ENCODE assay signal across 8 cellular contexts in the genomic region with DNA sequence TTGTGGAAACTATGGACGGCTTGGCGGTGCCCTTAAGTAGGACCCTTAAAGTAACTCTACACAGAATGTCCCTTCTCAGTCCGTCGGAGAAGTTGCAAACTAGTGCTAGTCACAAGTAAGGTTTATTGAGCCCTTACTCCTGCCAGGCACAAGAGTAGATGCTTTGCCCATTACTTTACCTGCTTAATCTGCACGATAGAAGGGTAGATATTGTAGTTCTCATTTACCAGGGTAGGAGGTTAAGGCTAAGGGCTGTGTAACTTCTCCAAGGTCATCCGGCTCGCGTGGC. TPM values are rescaled to one million over a fixed set of nuclear protein-coding genes. Genes with fewer than 3 reads are reported as not detected.
DNase-seq lines count a peak whose midpoint lies in the region; ATAC-seq and TF ChIP-seq lines count a peak whose summit lies in the region.

No MANE protein-coding gene starts in this region.

- H3K9me2 ChIP-seq in SK-N-SH, result no peaks in the 10 kb centered on the region

- H3K4me1 ChIP-seq in SK-N-SH (ENCODE audit: control insufficient read depth in 1 of 2, insufficient read depth in 2 of 2, low read depth in 1 of 2, low read length in 1 of 2), result peaks cover 0 to 8% of the 10 kb centered on the region in 2 experiments; a peak in 1 of 4 replicates

- no peak for TF ChIP-seq EP300 in SK-N-SH (IDR thresholded peaks at IDR 0.05; ENCODE audit: borderline replicate concordance in 1 of 2, low read depth in 1 of 2, low read length in 1 of 2)

- H3K9ac ChIP-seq in SK-N-SH, result no peak overlapping the region

- no peaks in the 10 kb centered on the region for H3K79me2 ChIP-seq in SK-N-SH (ENCODE audit: insufficient read depth)

- TF ChIP-seq RAD21 in SK-N-SH (IDR thresholded peaks at IDR 0.05; ENCODE audit: low read length), result no peak

- TF ChIP-seq CTCF in SK-N-SH (IDR thresholded peaks at IDR 0.05), result no peak
- TF ChIP-seq CTCF in glutamatergic neuron (IDR thresholded peaks at IDR 0.05; ENCODE audit: partially characterized antibody, unreplicated experiment), result no peak

- POLR2A ChIA-PET in SK-N-SH (lab: Yijun Ruan, JAX), result no interaction called here

- H3K4me2 ChIP-seq in SK-N-SH, result peak overlapping the region; percentile 83

- 12% methylated on average over 6 of the region's 8 CpGs for WGBS in SK-N-SH (ENCODE audit: low lambda C conversion rate)

- ATAC-seq in GM18870 (IDR thresholded peaks at IDR 0.05; ENCODE audit: unreplicated experiment), result no peak

- H3F3A ChIP-seq in SK-N-SH (replicated peaks; ENCODE audit: insufficient read depth), result peaks cover 6% of the 10 kb centered on the region

- no peaks in the 10 kb centered on the region for H3K36me3 ChIP-seq in SK-N-SH (replicated peaks in 1 of 2; ENCODE audit: control insufficient read depth in 1 of 2, insufficient read depth in 2 of 2, low read length in 1 of 2)

- H3K27me3 Mint-ChIP-seq in glutamatergic neuron (ENCODE audit: unreplicated experiment), result no peaks in the 10 kb centered on the region

- H3K9me3 ChIP-seq in SK-N-SH, result no peaks in the 10 kb centered on the region

- H3K27ac ChIP-seq in SK-N-SH (ENCODE audit: low read depth in 2 of 2, low read length in 1 of 2) (no peak overlapping the region), skin epidermis (peak overlapping the region in 9 of 21 experiments; percentile 21 to 70 (median 56))

- CTCF ChIA-PET in SK-N-SH (lab: Yijun Ruan, JAX), result interaction anchor here (2.0 to 2.2 kb wide), 2 partner anchors 12 to 44 kb away, joined by 4 to 6 read pairs; no protein-coding TSS in a partner anchor

- no peaks in the 10 kb centered on the region for H4K20me1 ChIP-seq in SK-N-SH (ENCODE audit: insufficient read depth)

- DNase-seq in NCI-H2029 treated with DMSO at 0.1 percent for 48 hours (lab: John Stamatoyannopoulos, UW), result peak; percentile 17
- DNase-seq in NCI-H2029 (lab: John Stamatoyannopoulos, UW), result no peak
- DNase-seq in SK-N-SH, result no peak
- no peak for DNase-seq in glutamatergic neuron
- no peak for DNase-seq in Kasumi-1 (lab: John Stamatoyannopoulos, UW)
- no peak for DNase-seq in posterior vena cava (ENCODE audit: low spot score)

- peak overlapping the region; percentile 58 to 63 for H3K4me3 ChIP-seq in SK-N-SH (ENCODE audit: low read depth in 2 of 2, low read length in 1 of 2)
- H3K4me3 ChIP-seq in skin epidermis, result peak overlapping the region; percentile 45 to 79 (median 69)

- intact Hi-C loops in posterior vena cava (cut with DNase I), result loop anchor here in 1 of 2 donors (5.0 kb wide), 1 partner anchor 950 kb away; no protein-coding TSS in a partner anchor

- H3K4me1 Mint-ChIP-seq in glutamatergic neuron (ENCODE audit: low read depth, unreplicated experiment), result peaks cover 4% of the 10 kb centered on the region

- no peak overlapping the region for H3K27ac Mint-ChIP-seq in glutamatergic neuron (ENCODE audit: unreplicated experiment)

- no peaks in the 10 kb centered on the region for H3K36me3 Mint-ChIP-seq in glutamatergic neuron (ENCODE audit: unreplicated experiment)

- peaks cover 51% of the 10 kb centered on the region for H3K27me3 ChIP-seq in SK-N-SH (ENCODE audit: insufficient read depth)

- peaks cover 7% of the 10 kb centered on the region for H3K9me3 Mint-ChIP-seq in glutamatergic neuron (ENCODE audit: unreplicated experiment)

- H2AFZ ChIP-seq in SK-N-SH (ENCODE audit: low read depth), result peak overlapping the region; percentile 80

- H3K4me3 Mint-ChIP-seq in glutamatergic neuron (ENCODE audit: unreplicated experiment), result peak overlapping the region; percentile 84

TF ChIP-seq in SK-N-SH, 30 proteins besides CTCF, POLR2A, EP300 and RAD21:
- TF ChIP-seq, protein P1, sequence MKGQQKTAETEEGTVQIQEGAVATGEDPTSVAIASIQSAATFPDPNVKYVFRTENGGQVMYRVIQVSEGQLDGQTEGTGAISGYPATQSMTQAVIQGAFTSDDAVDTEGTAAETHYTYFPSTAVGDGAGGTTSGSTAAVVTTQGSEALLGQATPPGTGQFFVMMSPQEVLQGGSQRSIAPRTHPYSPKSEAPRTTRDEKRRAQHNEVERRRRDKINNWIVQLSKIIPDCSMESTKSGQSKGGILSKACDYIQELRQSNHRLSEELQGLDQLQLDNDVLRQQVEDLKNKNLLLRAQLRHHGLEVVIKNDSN (IDR thresholded peaks at IDR 0.05; ENCODE audit: borderline replicate concordance, low read depth), result no peak
- TF ChIP-seq, protein P2, sequence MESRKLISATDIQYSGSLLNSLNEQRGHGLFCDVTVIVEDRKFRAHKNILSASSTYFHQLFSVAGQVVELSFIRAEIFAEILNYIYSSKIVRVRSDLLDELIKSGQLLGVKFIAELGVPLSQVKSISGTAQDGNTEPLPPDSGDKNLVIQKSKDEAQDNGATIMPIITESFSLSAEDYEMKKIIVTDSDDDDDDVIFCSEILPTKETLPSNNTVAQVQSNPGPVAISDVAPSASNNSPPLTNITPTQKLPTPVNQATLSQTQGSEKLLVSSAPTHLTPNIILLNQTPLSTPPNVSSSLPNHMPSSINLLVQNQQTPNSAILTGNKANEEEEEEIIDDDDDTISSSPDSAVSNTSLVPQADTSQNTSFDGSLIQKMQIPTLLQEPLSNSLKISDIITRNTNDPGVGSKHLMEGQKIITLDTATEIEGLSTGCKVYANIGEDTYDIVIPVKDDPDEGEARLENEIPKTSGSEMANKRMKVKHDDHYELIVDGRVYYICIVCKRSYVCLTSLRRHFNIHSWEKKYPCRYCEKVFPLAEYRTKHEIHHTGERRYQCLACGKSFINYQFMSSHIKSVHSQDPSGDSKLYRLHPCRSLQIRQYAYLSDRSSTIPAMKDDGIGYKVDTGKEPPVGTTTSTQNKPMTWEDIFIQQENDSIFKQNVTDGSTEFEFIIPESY (IDR thresholded peaks at IDR 0.05; ENCODE audit: borderline replicate concordance, low read depth), result no peak
- TF ChIP-seq TEAD4 (IDR thresholded peaks at IDR 0.05; ENCODE audit: borderline replicate concordance, insufficient read depth) (no peak), POLR2AphosphoS5 (IDR thresholded peaks at IDR 0.05; ENCODE audit: low read depth, low read length) (no peak), GABPA (IDR thresholded peaks at IDR 0.05; ENCODE audit: low read depth) (no peak), TAF1 (IDR thresholded peaks at IDR 0.05; ENCODE audit: borderline replicate concordance, low read depth, low read length) (no peak), TCF12 (IDR thresholded peaks at IDR 0.05) (no peak), JUND (IDR thresholded peaks at IDR 0.05) (no peak), FOSL2 (IDR thresholded peaks at IDR 0.05; ENCODE audit: borderline replicate concordance, low read depth) (no peak), RFX5 (IDR thresholded peaks at IDR 0.05; ENCODE audit: low read length) (no peak), MXI1 (IDR thresholded peaks at IDR 0.05; ENCODE audit: low read depth, low read length) (no peak), MEF2A (IDR thresholded peaks at IDR 0.05; ENCODE audit: borderline replicate concordance, low read depth) (no peak)

RNA-seq across cellular contexts. Expression of a gene that starts 0.5 kb away (rescaled TPM):
- polyA plus RNA-seq in SK-N-SH (2012; rRNA removed), result 0.31 and 0.39 TPM in 2 replicates
- polyA plus RNA-seq in SK-N-SH (2012; cell fraction: cytosol; rRNA removed), result 0.44 and 0.49 TPM in 2 replicates
- polyA plus RNA-seq in SK-N-SH (2012; cell fraction: nucleus; rRNA removed), result 0.20 and 0.58 TPM in 2 replicates
- total RNA-seq in glutamatergic neuron (ENCODE audit: unreplicated experiment), result 57.1 TPM
- total RNA-seq in posterior vena cava, result 1 to 10 TPM; 8.5 to 9.2 TPM

RNA-seq across cellular contexts. Expression of a gene that starts 47.4 kb away (rescaled TPM):
- 32.9 and 54.2 TPM in 2 replicates for polyA plus RNA-seq in SK-N-SH (2012; rRNA removed)
- polyA plus RNA-seq in SK-N-SH (2012; cell fraction: cytosol; rRNA removed), result 54.9 and 73.5 TPM in 2 replicates
- 27.3 and 41.2 TPM in 2 replicates for polyA plus RNA-seq in SK-N-SH (2012; cell fraction: nucleus; rRNA removed)
- total RNA-seq in glutamatergic neuron (ENCODE audit: unreplicated experiment) (120 TPM), posterior vena cava (10 to 100 TPM; 71.4 to 77.6 TPM)
